Comparison of ENCODE assay signal across 18 cellular contexts in genomic region chr15:70047386-70048195, GRCh38. TPM values are rescaled to one million over a fixed set of nuclear protein-coding genes. Genes with fewer than 3 reads are reported as not detected.
A peak's percentile ranks its signal among the peaks of the same experiment; 100 is the strongest.
DNase-seq lines count a peak whose midpoint lies in the region; ATAC-seq, FAIRE-seq and TF ChIP-seq lines count a peak whose summit lies in the region.
"Had no signal": no experiment of that assay in that cellular context is flagged by ENCODE, and none has a peak within 500 bp of the region (broad histone marks: within the 10 kb centered on the region; RNA-seq: fewer than 3 reads in every experiment).

No MANE protein-coding gene starts in this region.

- no peaks in the 10 kb centered on the region for H3K27me3 ChIP-seq in astrocyte (ENCODE audit: insufficient read depth, low read length)
- H3K27me3 ChIP-seq in right lobe of liver, result no peaks in the 10 kb centered on the region
- H3K27me3 ChIP-seq in tibial artery, result no peaks in the 10 kb centered on the region
- no peaks in the 10 kb centered on the region for H3K27me3 ChIP-seq in mesenchymal stem cell (ENCODE audit: control insufficient read depth in 1 of 2, insufficient read depth in 1 of 2, low read length in 2 of 2)

- no peak overlapping the region for H2BK120ac ChIP-seq in mesenchymal stem cell (ENCODE audit: low read depth, low read length)

- H2AFZ ChIP-seq in astrocyte (ENCODE audit: low read depth, low read length), result no peak overlapping the region
- H2AFZ ChIP-seq in mesenchymal stem cell (ENCODE audit: low read depth, low read length), result no peak overlapping the region

- no peaks in the 10 kb centered on the region for H3K79me2 ChIP-seq in astrocyte (ENCODE audit: insufficient read depth, low read length)

- H2AK5ac ChIP-seq in mesenchymal stem cell (ENCODE audit: low read length, severe bottlenecking), result no peak overlapping the region

- H3K4me1 ChIP-seq in astrocyte (ENCODE audit: insufficient read depth, low read length) (no peaks in the 10 kb centered on the region), right lobe of liver (no peaks in the 10 kb centered on the region), tibial artery (no peaks in the 10 kb centered on the region), mesenchymal stem cell (ENCODE audit: control insufficient read depth, insufficient read depth, low read depth, low read length) (no peaks in the 10 kb centered on the region)
- H3K4me1 ChIP-seq: Caco-2, prostate gland had no signal

- peaks cover 11% of the 10 kb centered on the region for H3K36me3 Mint-ChIP-seq in activated naive CD8-positive, alpha-beta T cell
- peaks cover 15% of the 10 kb centered on the region for H3K36me3 Mint-ChIP-seq in activated naive CD8-positive, alpha-beta T cell treated with anti-CD3 and anti-CD28 coated beads for 36 hours
- peaks cover 22% of the 10 kb centered on the region for H3K36me3 Mint-ChIP-seq in astrocyte (ENCODE audit: low read depth, unreplicated experiment)

- H3K4me1 Mint-ChIP-seq in activated naive CD8-positive, alpha-beta T cell (ENCODE audit: low read depth), result no peaks in the 10 kb centered on the region
- H3K4me1 Mint-ChIP-seq in activated naive CD8-positive, alpha-beta T cell treated with anti-CD3 and anti-CD28 coated beads for 36 hours, result no peaks in the 10 kb centered on the region
- peaks cover 4% of the 10 kb centered on the region for H3K4me1 Mint-ChIP-seq in astrocyte (ENCODE audit: low read depth, unreplicated experiment)
- H3K4me1 Mint-ChIP-seq: activated CD4-positive, alpha-beta T cell treated with anti-CD3 and anti-CD28 coated beads for 36 hours had no signal

- no peaks in the 10 kb centered on the region for H3K79me1 ChIP-seq in mesenchymal stem cell (replicated peaks; ENCODE audit: low read length, poor library complexity, severe bottlenecking)

- H3K4me3 ChIP-seq in astrocyte (ENCODE audit: insufficient read depth, low read depth, low read length) (no peak overlapping the region), right lobe of liver (no peak overlapping the region), tibial artery (no peak overlapping the region), mesenchymal stem cell (ENCODE audit: insufficient read depth in 1 of 2, low read depth in 1 of 2, low read length in 2 of 2) (no peak overlapping the region)
- H3K4me3 ChIP-seq: prostate gland had no signal

- 65% methylated on average over 15 of the region's 17 CpGs for WGBS in right lobe of liver (ENCODE audit: insufficient coverage, low coverage, low lambda C conversion rate, missing lambda C conversion rate)
- WGBS in mesenchymal stem cell, result 84% methylated on average over 13 of the region's 17 CpGs

- no peak overlapping the region for H3K4me3 Mint-ChIP-seq in activated naive CD8-positive, alpha-beta T cell
- H3K4me3 Mint-ChIP-seq in activated naive CD8-positive, alpha-beta T cell treated with anti-CD3 and anti-CD28 coated beads for 36 hours, result no peak overlapping the region
- H3K4me3 Mint-ChIP-seq in astrocyte (ENCODE audit: unreplicated experiment), result no peak overlapping the region
- H3K4me3 Mint-ChIP-seq: activated CD4-positive, alpha-beta T cell treated with anti-CD3 and anti-CD28 coated beads for 36 hours; T-helper 2 cell treated with Interferon-gamma antibody and Interleukin-4, amounts not matched to agents 5 μg/mL and 100 μg/mL, for 36 hours had no signal

- no peak for DNase-seq in activated naive CD8-positive, alpha-beta T cell treated with anti-CD3 and anti-CD28 coated beads for 36 hours
- DNase-seq in astrocyte (ENCODE audit: low read depth), result peak; percentile 26
- peak in 2 of 3 donors; percentile 19 to 47 for DNase-seq in right lobe of liver
- DNase-seq in tibial artery, result peak; percentile 19 to 53
- DNase-seq in SK-N-DZ (ENCODE audit: low spot score), result no peak
- no peak for DNase-seq in mesenchymal stem cell
- DNase-seq: activated CD4-positive, alpha-beta T cell treated with anti-CD3 and anti-CD28 coated beads for 36 hours; GDM1; GOT3; NCI-H446 treated with DMSO at 0.1 percent for 48 hours; stimulated activated CD4-positive, alpha-beta T cell treated with anti-CD3 and anti-CD28 coated beads, Interleukin-15, amount 100 ng/mL, for 24 hours had no signal

- H3K14ac ChIP-seq in mesenchymal stem cell (ENCODE audit: low read length in 2 of 2), result no peak overlapping the region

- no peaks in the 10 kb centered on the region for H3K9me3 ChIP-seq in astrocyte (ENCODE audit: insufficient read depth, low read depth, low read length)
- no peaks in the 10 kb centered on the region for H3K9me3 ChIP-seq in right lobe of liver
- no peaks in the 10 kb centered on the region for H3K9me3 ChIP-seq in tibial artery
- no peaks in the 10 kb centered on the region for H3K9me3 ChIP-seq in mesenchymal stem cell (ENCODE audit: control insufficient read depth, low read length)
- H3K9me3 ChIP-seq: Caco-2, prostate gland had no signal

- no peak overlapping the region for H4K8ac ChIP-seq in mesenchymal stem cell (ENCODE audit: low read length)

- no peak overlapping the region for H2BK5ac ChIP-seq in mesenchymal stem cell (ENCODE audit: low read depth, low read length, poor library complexity, severe bottlenecking)

- H2BK12ac ChIP-seq in mesenchymal stem cell (ENCODE audit: low read length in 2 of 2), result no peak overlapping the region

- peak overlapping the region; percentile 61 for H3K27ac Mint-ChIP-seq in activated naive CD8-positive, alpha-beta T cell
- H3K27ac Mint-ChIP-seq in activated naive CD8-positive, alpha-beta T cell treated with anti-CD3 and anti-CD28 coated beads for 36 hours, result no peak overlapping the region
- H3K27ac Mint-ChIP-seq in astrocyte (ENCODE audit: unreplicated experiment), result no peak overlapping the region
- H3K27ac Mint-ChIP-seq: activated CD4-positive, alpha-beta T cell treated with anti-CD3 and anti-CD28 coated beads for 36 hours; T-helper 2 cell treated with Interferon-gamma antibody and Interleukin-4, amounts not matched to agents 5 μg/mL and 100 μg/mL, for 36 hours had no signal

- H3K36me3 ChIP-seq in astrocyte (ENCODE audit: insufficient read depth, low read length), result peaks cover 8% of the 10 kb centered on the region
- peaks cover 0 to 37% (median 17%) of the 10 kb centered on the region in 4 donors for H3K36me3 ChIP-seq in right lobe of liver
- peaks cover 38 to 65% (median 40%) of the 10 kb centered on the region in 3 donors for H3K36me3 ChIP-seq in tibial artery
- peaks cover 37 to 55% of the 10 kb centered on the region in 2 experiments for H3K36me3 ChIP-seq in mesenchymal stem cell (ENCODE audit: control insufficient read depth in 1 of 2, insufficient read depth in 2 of 2, low read depth in 1 of 2, low read length in 2 of 2)

- TF ChIP-seq POLR2A in right lobe of liver (IDR thresholded peaks at IDR 0.05), result no peak

- TF ChIP-seq CTCF in astrocyte (IDR thresholded peaks at IDR 0.05; ENCODE audit: insufficient read depth, low read depth, low read length) (no peak), right lobe of liver (IDR thresholded peaks at IDR 0.05) (no peak), tibial artery (IDR thresholded peaks at IDR 0.05) (no peak)

- no peak overlapping the region for H3K27ac ChIP-seq in astrocyte (ENCODE audit: low read depth, low read length)
- H3K27ac ChIP-seq in right lobe of liver, result no peak overlapping the region
- no peak overlapping the region for H3K27ac ChIP-seq in tibial artery
- no peak overlapping the region for H3K27ac ChIP-seq in mesenchymal stem cell (ENCODE audit: low read length, poor library complexity, severe bottlenecking)
- H3K27ac ChIP-seq: prostate gland had no signal

- no peak overlapping the region for H3K9ac ChIP-seq in astrocyte (ENCODE audit: low read length)
- no peak overlapping the region for H3K9ac ChIP-seq in mesenchymal stem cell (ENCODE audit: low read length)

- peaks cover 20% of the 10 kb centered on the region for H4K20me1 ChIP-seq in astrocyte (ENCODE audit: insufficient read depth, low read length)

- H3K18ac ChIP-seq in mesenchymal stem cell (ENCODE audit: low read depth in 1 of 2, low read length in 2 of 2), result no peak overlapping the region

- no peak for FAIRE-seq in astrocyte (lab: Jason Lieb, UNC)
- FAIRE-seq: GM12892 had no signal

- H3K9me3 Mint-ChIP-seq in activated naive CD8-positive, alpha-beta T cell (ENCODE audit: low read depth), result no peaks in the 10 kb centered on the region
- H3K9me3 Mint-ChIP-seq in activated naive CD8-positive, alpha-beta T cell treated with anti-CD3 and anti-CD28 coated beads for 36 hours, result no peaks in the 10 kb centered on the region
- peaks cover 7% of the 10 kb centered on the region for H3K9me3 Mint-ChIP-seq in astrocyte (ENCODE audit: unreplicated experiment)
- H3K9me3 Mint-ChIP-seq: T-helper 2 cell treated with Interferon-gamma antibody and Interleukin-4, amounts not matched to agents 5 μg/mL and 100 μg/mL, for 36 hours had no signal

- H3K23ac ChIP-seq in mesenchymal stem cell (ENCODE audit: low read length in 2 of 2), result no peak overlapping the region

- H3K4ac ChIP-seq in mesenchymal stem cell (ENCODE audit: low read depth in 1 of 2, low read length in 2 of 2), result no peak overlapping the region

- H3K4me2 ChIP-seq in astrocyte (ENCODE audit: low read length), result no peak overlapping the region
- no peak overlapping the region for H3K4me2 ChIP-seq in mesenchymal stem cell (ENCODE audit: low read length, poor library complexity, severe bottlenecking)

- intact Hi-C loops in right lobe of liver (cut with DNase I) (no loop called here), tibial artery (cut with DNase I; ENCODE audit: low total_unique reads) (no loop called here)

- no peaks in the 10 kb centered on the region for H3K27me3 Mint-ChIP-seq in activated naive CD8-positive, alpha-beta T cell
- no peaks in the 10 kb centered on the region for H3K27me3 Mint-ChIP-seq in activated naive CD8-positive, alpha-beta T cell treated with anti-CD3 and anti-CD28 coated beads for 36 hours
- peaks cover 9% of the 10 kb centered on the region for H3K27me3 Mint-ChIP-seq in astrocyte (ENCODE audit: low read depth, unreplicated experiment)
- H3K27me3 Mint-ChIP-seq: activated CD4-positive, alpha-beta T cell treated with anti-CD3 and anti-CD28 coated beads for 36 hours had no signal

- ATAC-seq in right lobe of liver, result peak in 2 of 4 donors; percentile 11 to 28
- ATAC-seq in GM19328 (IDR thresholded peaks at IDR 0.05; ENCODE audit: unreplicated experiment), result no peak
- ATAC-seq: esophagus mucosa had no signal

- no peak overlapping the region for H4K91ac ChIP-seq in mesenchymal stem cell (ENCODE audit: low read length)

- H2BK15ac ChIP-seq in mesenchymal stem cell (ENCODE audit: low read depth, poor library complexity, severe bottlenecking), result no peak overlapping the region

RNA-seq across cellular contexts. Expression of gene TLE3, which starts 50.1 kb away (rescaled TPM):
- total RNA-seq in activated naive CD8-positive, alpha-beta T cell treated with anti-CD3 and anti-CD28 coated beads for 36 hours, result 10 to 100 TPM; 70.8 to 71.6 TPM
- total RNA-seq in astrocyte, result 45.4 and 61.0 TPM in 2 replicates
- total RNA-seq in right lobe of liver, result 10 to 100 TPM in 5 of 6 experiments, 1 to 10 TPM in 1; 8.9 to 38.2 (median 21.2) TPM
- 72.5 and 97.1 TPM in 2 replicates for polyA plus RNA-seq in SK-N-DZ (2014; cell fraction: cytosol; rRNA removed)
- 109 and 125 TPM in 2 replicates for polyA plus RNA-seq in SK-N-DZ (2014; cell fraction: nucleus; rRNA removed)
- polyA plus RNA-seq in mesenchymal stem cell (2013, experiment 1 of 2), result 42.9 TPM
- 39.2 TPM for polyA plus RNA-seq in mesenchymal stem cell (2013, experiment 2 of 2)

Comparison
In these comparisons a context has a peak if more than half of its experiments do, and no peak if none do; other contexts are left out.
1. DNase-seq: peak in astrocyte (single experiment), right lobe of liver (2 of 3) and tibial artery (2 of 2); none in activated naive CD8-positive, alpha-beta T cell treated with anti-CD3 and anti-CD28 coated beads for 36 hours (single experiment), SK-N-DZ (single experiment) and mesenchymal stem cell (single experiment).